Comparison of ENCODE assay signal across 16 cellular contexts in the genomic region with DNA sequence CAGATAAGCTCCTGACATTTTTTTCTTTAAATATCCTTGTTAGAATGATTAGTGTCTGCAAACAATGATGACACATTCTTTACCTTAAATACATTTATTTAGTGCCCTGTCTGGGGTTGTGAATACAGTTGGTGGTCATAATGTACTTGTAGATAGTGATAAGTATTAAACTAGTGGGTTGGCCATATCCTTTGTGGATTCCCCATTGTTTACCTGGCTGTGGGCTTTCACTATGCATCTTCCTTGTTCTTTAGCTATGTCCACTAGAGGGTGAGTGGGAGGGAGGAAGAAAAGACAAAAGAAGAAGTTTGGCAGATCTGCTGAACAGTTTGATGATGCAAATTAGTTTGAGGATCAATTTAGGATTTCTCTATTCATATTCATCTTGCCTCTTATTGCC. TPM values are rescaled to one million over a fixed set of nuclear protein-coding genes. Genes with fewer than 3 reads are reported as not detected.
"Had no signal": no experiment of that assay in that cellular context is flagged by ENCODE, and none has a peak within 500 bp of the region (broad histone marks: within the 10 kb centered on the region; RNA-seq: fewer than 3 reads in every experiment).

No MANE protein-coding gene starts in this region.

- H3K27ac Mint-ChIP-seq: activated CD4-positive, alpha-beta T cell treated with anti-CD3 and anti-CD28 coated beads for 36 hours; activated CD8-positive, alpha-beta T cell treated with anti-CD3 and anti-CD28 coated beads for 36 hours; stimulated activated effector memory CD8-positive, alpha-beta T cell treated with anti-CD3 and anti-CD28 coated beads, Interleukin-12 subunit alpha, Interleukin-12 subunit beta, amount 100 ng/mL, for 72 hours had no signal

- H3K36me3 Mint-ChIP-seq: stimulated activated effector memory CD8-positive, alpha-beta T cell treated with anti-CD3 and anti-CD28 coated beads, Interleukin-12 subunit alpha, Interleukin-12 subunit beta, amount 100 ng/mL, for 72 hours had no signal

- DNase-seq: activated CD4-positive, alpha-beta T cell treated with anti-CD3 and anti-CD28 coated beads for 36 hours; activated CD8-positive, alpha-beta memory T cell treated with anti-CD3 and anti-CD28 coated beads, Interleukin-2, amount 50 U/mL, for 48 hours; activated CD8-positive, alpha-beta T cell treated with anti-CD3 and anti-CD28 coated beads for 36 hours; activated naive CD4-positive, alpha-beta T cell treated with Interleukin-2 at 50 U/mL for 16 hours; central memory CD4-positive, alpha-beta T cell; cortex of kidney; effector memory CD4-positive, alpha-beta T cell; left cardiac atrium; lower lobe of right lung; midbrain; small intestine; thyroid gland; uterus had no signal

- ATAC-seq: activated CD4-positive, alpha-beta T cell treated with anti-CD3 and anti-CD28 coated beads for 36 hours; activated CD8-positive, alpha-beta T cell treated with anti-CD3 and anti-CD28 coated beads for 36 hours; left cardiac atrium; lower lobe of right lung; stimulated activated effector memory CD8-positive, alpha-beta T cell treated with anti-CD3 and anti-CD28 coated beads, Interleukin-12 subunit alpha, Interleukin-12 subunit beta, amount 100 ng/mL, for 72 hours had no signal

- H3K9me3 Mint-ChIP-seq: activated CD8-positive, alpha-beta T cell treated with anti-CD3 and anti-CD28 coated beads for 36 hours had no signal

- H3K9me3 ChIP-seq: lower lobe of right lung, neutrophil, thyroid gland, uterus had no signal

- H3K4me1 ChIP-seq: lower lobe of right lung, thyroid gland, uterus had no signal

- H3K4me3 Mint-ChIP-seq: activated CD4-positive, alpha-beta T cell treated with anti-CD3 and anti-CD28 coated beads for 36 hours; activated CD8-positive, alpha-beta T cell treated with anti-CD3 and anti-CD28 coated beads for 36 hours; stimulated activated effector memory CD8-positive, alpha-beta T cell treated with anti-CD3 and anti-CD28 coated beads, Interleukin-12 subunit alpha, Interleukin-12 subunit beta, amount 100 ng/mL, for 72 hours had no signal

- H3K4me1 Mint-ChIP-seq: activated CD4-positive, alpha-beta T cell treated with anti-CD3 and anti-CD28 coated beads for 36 hours; stimulated activated effector memory CD8-positive, alpha-beta T cell treated with anti-CD3 and anti-CD28 coated beads, Interleukin-12 subunit alpha, Interleukin-12 subunit beta, amount 100 ng/mL, for 72 hours had no signal

- H3K4me3 ChIP-seq: lower lobe of right lung, thyroid gland, uterus had no signal

- H3K27ac ChIP-seq: lower lobe of right lung, neutrophil, thyroid gland, uterus had no signal

- H3K36me3 ChIP-seq: lower lobe of right lung, neutrophil, thyroid gland, uterus had no signal

- H3K27me3 ChIP-seq: neutrophil, thyroid gland, uterus had no signal

RNA-seq across cellular contexts. Expression of a gene that starts 15.7 kb away (rescaled TPM):
- total RNA-seq: activated CD4-positive, alpha-beta T cell treated with anti-CD3 and anti-CD28 coated beads for 36 hours; activated CD8-positive, alpha-beta T cell treated with anti-CD3 and anti-CD28 coated beads for 36 hours; left cardiac atrium; T-helper 2 cell treated with Interferon-gamma antibody and Interleukin-4, amounts not matched to agents 100 ng/mL and 5 ng/mL, for 36 hours; thyroid gland had no signal
